30 cellular contexts compared by ENCODE assay signal in the genomic region with DNA sequence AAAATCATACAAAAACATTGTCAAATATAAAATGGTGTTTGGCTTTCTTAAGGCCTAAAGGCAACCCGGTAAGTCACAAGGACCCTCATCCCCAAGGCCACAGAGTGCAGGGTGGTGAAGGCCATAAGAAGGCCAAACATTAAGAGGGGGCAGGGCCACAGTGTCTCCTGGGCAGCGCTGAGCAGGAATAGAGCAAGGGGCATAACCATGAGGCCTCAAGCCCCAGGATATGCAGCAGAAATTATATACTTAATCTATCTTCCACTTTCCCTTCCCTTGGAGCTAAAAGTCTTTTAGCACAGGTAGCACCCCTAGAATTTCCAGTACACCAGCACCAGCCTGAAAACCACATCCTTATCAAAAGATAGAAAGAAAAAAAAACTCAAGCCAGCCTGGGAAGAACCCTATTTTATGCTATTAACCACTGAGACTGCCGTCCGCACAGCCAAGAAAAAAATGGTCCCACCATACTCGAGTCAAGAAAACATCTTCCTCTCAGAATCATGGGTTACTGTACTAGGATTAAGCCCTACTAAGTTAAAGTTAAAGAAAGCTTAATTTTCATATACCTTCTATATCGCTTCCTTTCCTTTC. TPM values are rescaled to one million over a fixed set of nuclear protein-coding genes. Genes with fewer than 3 reads are reported as not detected.
DNase-seq lines count a peak whose midpoint lies in the region; ATAC-seq, FAIRE-seq and TF ChIP-seq lines count a peak whose summit lies in the region.
"Had no signal": no experiment of that assay in that cellular context is flagged by ENCODE, and none has a peak within 500 bp of the region (broad histone marks: within the 10 kb centered on the region; RNA-seq: fewer than 3 reads in every experiment).

No MANE protein-coding gene starts in this region.

- intact Hi-C loops in K562 (cut with micrococcal nuclease) (no loop called here), upper lobe of right lung (cut with DNase I) (no loop called here), right lobe of liver (cut with DNase I) (no loop called here)

- H3K27me3 Mint-ChIP-seq in natural killer cell treated with Interleukin-12 subunit alpha and Interleukin-12 subunit beta and Interleukin-15 and Interleukin-18, amount 100 ng/mL, for 72 hours: no peaks in the 10 kb centered on the region

- H3K4me2 ChIP-seq in K562 (ENCODE audit: insufficient read depth, low read length): peak overlapping the region; percentile 50; the same call in 1 of the 2 replicates
- H3K4me2 ChIP-seq: hepatocyte had no signal

- in situ Hi-C loops in K562 (cut with MboI): no loop called here

- no peak for TF ChIP-seq RAD21 in K562 (CRISPR knock-in tag; conservative IDR thresholded peaks at IDR 0.05 in 1 of 2, IDR thresholded peaks at IDR 0.05 in 1 of 2)

- WGBS in K562 (ENCODE audit: insufficient coverage, low coverage, missing lambda C conversion rate): 49% methylated on average over 6 of the region's 6 CpGs
- WGBS in tibial nerve, 2 donors: 91 to 93% methylated on average over 6 of the region's 6 CpGs
- 87% methylated on average over 5 of the region's 6 CpGs for WGBS in right lobe of liver (ENCODE audit: insufficient coverage, low coverage, low lambda C conversion rate, missing lambda C conversion rate)

- CTCF ChIA-PET in K562 (lab: Yijun Ruan, JAX; ENCODE audit: low intra/inter-chr PET ratio): no interaction called here
- CTCF ChIA-PET in RWPE1 (lab: Yijun Ruan, JAX): no interaction called here

- no peaks in the 10 kb centered on the region; the same call in 1 of the 3 replicates for H3K36me3 ChIP-seq in K562 (ENCODE audit: control insufficient read depth, insufficient read depth, low read length)
- no peaks in the 10 kb centered on the region for H3K36me3 ChIP-seq in tibial nerve
- no peaks in the 10 kb centered on the region for H3K36me3 ChIP-seq in upper lobe of right lung
- H3K36me3 ChIP-seq in right lobe of liver: no peaks in the 10 kb centered on the region
- H3K36me3 ChIP-seq: right atrium auricular region had no signal

- peak; percentile 64 for DNase-seq in activated CD8-positive, alpha-beta memory T cell treated with anti-CD3 and anti-CD28 coated beads for 24 hours
- no peak for DNase-seq in activated CD8-positive, alpha-beta memory T cell treated with anti-CD3 and anti-CD28 coated beads, Interleukin-2, amount 50 U/mL, for 4 hours
- DNase-seq in K562 (ENCODE audit: extremely low read depth in 1 of 4, low spot score in 3 of 4) (no peak), tibial nerve (ENCODE audit: low spot score in 2 of 2) (no peak), RWPE1 (ENCODE audit: low spot score) (no peak), upper lobe of right lung (no peak), right lobe of liver (no peak)
- no peak for DNase-seq in natural killer cell treated with Interleukin-12 subunit alpha and Interleukin-12 subunit beta and Interleukin-15 and Interleukin-18, amount 100 ng/mL, for 72 hours (ENCODE audit: low spot score)
- DNase-seq: activated CD4-positive, alpha-beta T cell treated with anti-CD3 and anti-CD28 coated beads, Interleukin-2, amount 50 U/mL, for 4 hours; activated naive CD4-positive, alpha-beta T cell treated with anti-CD3 and anti-CD28 coated beads, Interleukin-2, amount 50 U/mL, for 16 hours; CD4-positive, alpha-beta memory T cell; DMS53; effector CD4-positive, alpha-beta T cell; foreskin melanocyte; GDM1; HFFc6; Kasumi-1; NCI-H2081; NCI-H345; NCI-H774; stimulated activated CD4-positive, alpha-beta T cell treated with anti-CD3 and anti-CD28 coated beads, Interleukin-12 subunit alpha, Interleukin-12 subunit beta, amount 100 ng/mL, for 4 hours had no signal

- H3K27me3 ChIP-seq in K562 (ENCODE audit: control insufficient read depth in 2 of 2, insufficient read depth in 2 of 2, low read length in 2 of 2) (no peaks in the 10 kb centered on the region), tibial nerve (no peaks in the 10 kb centered on the region), upper lobe of right lung (no peaks in the 10 kb centered on the region), right lobe of liver (no peaks in the 10 kb centered on the region)
- H3K27me3 ChIP-seq: hepatocyte, right atrium auricular region had no signal

- ATAC-seq in K562: no peak
- no peak for ATAC-seq in natural killer cell treated with Interleukin-12 subunit alpha and Interleukin-12 subunit beta and Interleukin-15 and Interleukin-18, amount 100 ng/mL, for 72 hours
- ATAC-seq in upper lobe of right lung: no peak
- ATAC-seq in right lobe of liver: no peak
- ATAC-seq: esophagus mucosa, SK-N-SH treated with all-trans-retinoic acid at 6 μM for 48 hours had no signal

- POLR2A ChIA-PET in K562 (lab: Yijun Ruan, JAX): no interaction called here
- POLR2A ChIA-PET in RWPE1 (lab: Yijun Ruan, JAX; ENCODE audit: low non-redundant PET): no interaction called here

- H3K9me1 ChIP-seq in K562 (ENCODE audit: control insufficient read depth, insufficient read depth, low read length): no peaks in the 10 kb centered on the region

- TF ChIP-seq CTCF in K562 (IDR thresholded peaks at IDR 0.05 in 2 of 3, conservative IDR thresholded peaks at IDR 0.05 in 1 of 3; ENCODE audit: insufficient read depth in 2 of 3, low read depth in 1 of 3, low read length in 3 of 3): no peak
- TF ChIP-seq CTCF in tibial nerve (IDR thresholded peaks at IDR 0.05): no peak
- no peak for TF ChIP-seq CTCF in RWPE1 (conservative IDR thresholded peaks at IDR 0.05; ENCODE audit: low read depth)
- TF ChIP-seq CTCF in upper lobe of right lung (IDR thresholded peaks at IDR 0.05): no peak
- TF ChIP-seq CTCF in right lobe of liver (IDR thresholded peaks at IDR 0.05): no peak

- H3K9me3 ChIP-seq in K562 (replicated peaks; ENCODE audit: control insufficient read depth, insufficient read depth, low read depth, low read length) (peaks cover 6% of the 10 kb centered on the region), tibial nerve (peaks cover 0 to 9% (median 0%) of the 10 kb centered on the region in 4 donors), upper lobe of right lung (no peaks in the 10 kb centered on the region), right lobe of liver (no peaks in the 10 kb centered on the region)
- H3K9me3 ChIP-seq: right atrium auricular region had no signal

- TF ChIP-seq EP300 in K562 (IDR thresholded peaks at IDR 0.05; ENCODE audit: low read length): no peak
- TF ChIP-seq EP300 in tibial nerve (IDR thresholded peaks at IDR 0.05): no peak

- peak overlapping the region; percentile 80 to 96 for H3K27ac Mint-ChIP-seq in natural killer cell treated with Interleukin-12 subunit alpha and Interleukin-12 subunit beta and Interleukin-15 and Interleukin-18, amount 100 ng/mL, for 72 hours
- H3K27ac Mint-ChIP-seq: activated T-helper 1 cell treated with anti-CD3 and anti-CD28 coated beads, Interleukin-12 subunit alpha, Interleukin-12 subunit beta, Interleukin-2, Interleukin-4 antibody, amounts not matched to agents 30 ng/mL and 10 ng/mL and 1 ng/mL, durations not matched to agents 14 hours and 24 hours and 36 hours; HFFc6; T-helper 2 cell treated with Interferon-gamma antibody and Interleukin-4, amounts not matched to agents 5 μg/mL and 100 μg/mL, for 36 hours had no signal

- no peak for FAIRE-seq in K562 (lab: Jason Lieb, UNC)

- TF ChIP-seq POLR2A in K562 (conservative IDR thresholded peaks at IDR 0.05) (no peak), tibial nerve (IDR thresholded peaks at IDR 0.05) (no peak), right lobe of liver (IDR thresholded peaks at IDR 0.05) (no peak)

- H3K79me2 ChIP-seq in K562 (ENCODE audit: control insufficient read depth, insufficient read depth, low read length): peaks cover 20% of the 10 kb centered on the region

- peak overlapping the region; percentile 65 for H3K4me3 Mint-ChIP-seq in natural killer cell treated with Interleukin-12 subunit alpha and Interleukin-12 subunit beta and Interleukin-15 and Interleukin-18, amount 100 ng/mL, for 72 hours
- H3K4me3 Mint-ChIP-seq: activated T-helper 1 cell treated with anti-CD3 and anti-CD28 coated beads, Interleukin-12 subunit alpha, Interleukin-12 subunit beta, Interleukin-2, Interleukin-4 antibody, amounts not matched to agents 30 ng/mL and 10 ng/mL and 1 ng/mL, durations not matched to agents 14 hours and 24 hours and 36 hours; CD4-positive, alpha-beta memory T cell; HFFc6; T-helper 2 cell treated with Interferon-gamma antibody and Interleukin-4, amounts not matched to agents 5 μg/mL and 100 μg/mL, for 36 hours had no signal

- peak overlapping the region; percentile 54; the same call in 1 of the 3 replicates for H3K27ac ChIP-seq in K562 (ENCODE audit: extremely low read depth, low read depth, low read length)
- H3K27ac ChIP-seq in tibial nerve: peak overlapping the region in 3 of 4 donors; percentile 12 to 97 (median 91)
- H3K27ac ChIP-seq in RWPE1: no peak overlapping the region
- no peak overlapping the region for H3K27ac ChIP-seq in upper lobe of right lung
- no peak overlapping the region for H3K27ac ChIP-seq in right lobe of liver
- H3K27ac ChIP-seq: 22Rv1, hepatocyte had no signal

- H3K4me1 ChIP-seq in K562 (replicated peaks in 1 of 2; ENCODE audit: control insufficient read depth in 2 of 2, insufficient read depth in 2 of 2, low read length in 2 of 2): peaks cover 4 to 13% of the 10 kb centered on the region in 2 experiments; a peak in 3 of 5 replicates
- peaks cover 0 to 45% (median 13%) of the 10 kb centered on the region in 4 donors for H3K4me1 ChIP-seq in tibial nerve
- H3K4me1 ChIP-seq in upper lobe of right lung: peaks cover 15% of the 10 kb centered on the region
- H3K4me1 ChIP-seq in right lobe of liver: peaks cover 0 to 5% (median 0%) of the 10 kb centered on the region in 4 donors

- peaks cover 56% of the 10 kb centered on the region for H3K36me3 Mint-ChIP-seq in natural killer cell treated with Interleukin-12 subunit alpha and Interleukin-12 subunit beta and Interleukin-15 and Interleukin-18, amount 100 ng/mL, for 72 hours
- H3K36me3 Mint-ChIP-seq: CD4-positive, alpha-beta memory T cell had no signal

- no TSS peak for BruUV-seq in K562 (replicated peaks; lab: Mats Ljungman, UMichigan)

- H2AFZ ChIP-seq in K562 (ENCODE audit: low read depth, low read length): peak overlapping the region; percentile 33; the same call in 1 of the 2 replicates
- H2AFZ ChIP-seq: hepatocyte had no signal

- H3K9me3 Mint-ChIP-seq in natural killer cell treated with Interleukin-12 subunit alpha and Interleukin-12 subunit beta and Interleukin-15 and Interleukin-18, amount 100 ng/mL, for 72 hours: peaks cover 8% of the 10 kb centered on the region
- H3K9me3 Mint-ChIP-seq: HFFc6 had no signal

- H3K4me1 Mint-ChIP-seq in natural killer cell treated with Interleukin-12 subunit alpha and Interleukin-12 subunit beta and Interleukin-15 and Interleukin-18, amount 100 ng/mL, for 72 hours (ENCODE audit: low read depth in 2 of 2): peaks cover 51 to 63% of the 10 kb centered on the region in 2 donors

- H4K20me1 ChIP-seq in K562 (replicated peaks; ENCODE audit: control insufficient read depth, insufficient read depth, low read length): no peaks in the 10 kb centered on the region

- no peak overlapping the region for H3K4me3 ChIP-seq in K562
- H3K4me3 ChIP-seq in tibial nerve: no peak overlapping the region
- H3K4me3 ChIP-seq in upper lobe of right lung: no peak overlapping the region
- no peak overlapping the region for H3K4me3 ChIP-seq in right lobe of liver
- H3K4me3 ChIP-seq: hepatocyte, right atrium auricular region had no signal

- H3K9ac ChIP-seq in K562 (ENCODE audit: insufficient read depth in 1 of 2, low read depth in 2 of 2, low read length in 2 of 2): no peak overlapping the region

RNA-seq across cellular contexts. Expression of a gene that starts 20.2 kb away (rescaled TPM):
- total RNA-seq in K562 (2011; cell fraction: chromatin; rRNA removed; ENCODE audit: low replicate concordance): 0.21 TPM in 1 of 2 replicates, not detected in the other
- total RNA-seq in K562 (2011; cell fraction: nucleolus; rRNA removed): not detected in 2 replicates
- not detected in 2 replicates for total RNA-seq in K562 (2011; cell fraction: nucleoplasm; rRNA removed)
- total RNA-seq in K562 (2014; rRNA removed): not detected in 2 replicates
- total RNA-seq in K562 (2014; rRNA removed; fragmentation: Illumina TruSeq; extraction: Trizol): 0.07 TPM in 1 of 2 replicates, not detected in the other
- total RNA-seq in K562 (2015; rRNA removed; fragmentation: Illumina TruSeq; extraction: Trizol): not detected in 2 replicates
- 0.09 TPM in 2 replicates for total RNA-seq in K562 (2021)
- 0.06 and 0.11 TPM in 2 replicates for polyA plus RNA-seq in K562 (2011; rRNA removed)
- 0.09 TPM in 1 of 2 replicates, not detected in the other for polyA plus RNA-seq in K562 (2011; cell fraction: cytosol; rRNA removed)
- polyA plus RNA-seq in K562 (2011; cell fraction: nucleus; rRNA removed): 0.20 and 0.45 TPM in 2 replicates
- polyA plus RNA-seq in K562 (2012): 0.05 and 0.10 TPM in 2 replicates
- 0.09 TPM in 1 of 2 replicates, not detected in the other for polyA plus RNA-seq in K562 (2014; fragmentation: Illumina TruSeq; extraction: Trizol)
- polyA plus RNA-seq in K562 (2014; fragmentation: Nextera tagmentation; extraction: Ambion mirVana): under 1 TPM; 0.03 to 0.04 TPM
- polyA plus RNA-seq in K562 (2014; rRNA removed): not detected in 2 replicates
- not detected in 2 replicates for polyA minus RNA-seq in K562 (2011; rRNA and poly(A)+ RNA removed)
- 2.0 TPM in 1 of 2 replicates, not detected in the other for polyA minus RNA-seq in K562 (2011; cell fraction: cytosol; rRNA and poly(A)+ RNA removed)
- not detected in 2 replicates for polyA minus RNA-seq in K562 (2011; cell fraction: nucleus; rRNA and poly(A)+ RNA removed)
- total RNA-seq in natural killer cell treated with Interleukin-12 subunit alpha and Interleukin-12 subunit beta and Interleukin-15 and Interleukin-18, amount 100 ng/mL, for 72 hours: 100 to 1,000 TPM in 1 of 2 donors, 10 to 100 TPM in 1; 80.4 to 126 TPM
- total RNA-seq in tibial nerve: 1 to 10 TPM in 2 of 4 donors, under 1 TPM in 1, not detected in 1; 0.60 to 2.9 (median 1.2) TPM
- 8.1 TPM for total RNA-seq in upper lobe of right lung
- total RNA-seq in right lobe of liver: 1 to 10 TPM in 3 of 6 experiments, under 1 TPM in 3; 0.24 to 1.5 (median 1.0) TPM
- total RNA-seq: activated T-helper 1 cell treated with anti-CD3 and anti-CD28 coated beads, Interleukin-12 subunit alpha, Interleukin-12 subunit beta, Interleukin-2, Interleukin-4 antibody, amounts not matched to agents 30 ng/mL and 10 ng/mL and 1 ng/mL, durations not matched to agents 14 hours and 24 hours and 36 hours; esophagus mucosa; hepatocyte; HFFc6 had no signal

RNA-seq across cellular contexts. Expression of a gene that starts 39.9 kb away (rescaled TPM):
- total RNA-seq in K562 (2011; cell fraction: chromatin; rRNA removed; ENCODE audit: low replicate concordance): 0.58 and 1.4 TPM in 2 replicates
- total RNA-seq in K562 (2011; cell fraction: nucleolus; rRNA removed): not detected in 2 replicates
- total RNA-seq in K562 (2011; cell fraction: nucleoplasm; rRNA removed): 0.73 TPM in 1 of 2 replicates, not detected in the other
- total RNA-seq in K562 (2014; rRNA removed) (not detected in 2 replicates), K562 (2014; rRNA removed; fragmentation: Illumina TruSeq; extraction: Trizol) (not detected in 2 replicates), K562 (2015; rRNA removed; fragmentation: Illumina TruSeq; extraction: Trizol) (not detected in 2 replicates), K562 (2021) (not detected in 2 replicates), tibial nerve (not detected), upper lobe of right lung (1.9 TPM), right lobe of liver (under 1 TPM in 1 of 6 experiments, not detected in 5; 0.39 TPM)
- polyA plus RNA-seq in K562 (2011; rRNA removed) (0.17 and 0.34 TPM in 2 replicates), K562 (2014; fragmentation: Illumina TruSeq; extraction: Trizol) (not detected in 2 replicates), K562 (2014; fragmentation: Nextera tagmentation; extraction: Ambion mirVana) (not detected), K562 (2014; rRNA removed) (not detected in 2 replicates)
- not detected in 2 replicates for polyA plus RNA-seq in K562 (2011; cell fraction: cytosol; rRNA removed)
- 0.76 TPM in 1 of 2 replicates, not detected in the other for polyA plus RNA-seq in K562 (2011; cell fraction: nucleus; rRNA removed)
- polyA plus RNA-seq in K562 (2012): not detected in 2 replicates
- polyA minus RNA-seq in K562 (2011; rRNA and poly(A)+ RNA removed): 0.69 TPM in 1 of 2 replicates, not detected in the other
- not detected in 2 replicates for polyA minus RNA-seq in K562 (2011; cell fraction: cytosol; rRNA and poly(A)+ RNA removed)
- polyA minus RNA-seq in K562 (2011; cell fraction: nucleus; rRNA and poly(A)+ RNA removed): 0.44 TPM in 1 of 2 replicates, not detected in the other
- total RNA-seq in natural killer cell treated with Interleukin-12 subunit alpha and Interleukin-12 subunit beta and Interleukin-15 and Interleukin-18, amount 100 ng/mL, for 72 hours: 10 to 100 TPM in 1 of 2 donors, 1 to 10 TPM in 1; 5.4 to 17.8 TPM
- total RNA-seq: activated T-helper 1 cell treated with anti-CD3 and anti-CD28 coated beads, Interleukin-12 subunit alpha, Interleukin-12 subunit beta, Interleukin-2, Interleukin-4 antibody, amounts not matched to agents 30 ng/mL and 10 ng/mL and 1 ng/mL, durations not matched to agents 14 hours and 24 hours and 36 hours; CD4-positive, alpha-beta memory T cell; esophagus mucosa; hepatocyte; HFFc6; lower leg skin; right atrium auricular region had no signal
- polyA plus RNA-seq: CD4-positive, alpha-beta memory T cell; hepatocyte had no signal

RNA-seq across cellular contexts. Expression of a gene that starts 50.7 kb away (rescaled TPM):
- 2.5 TPM in 1 of 2 replicates, not detected in the other for total RNA-seq in K562 (2011; cell fraction: chromatin; rRNA removed; ENCODE audit: low replicate concordance)
- total RNA-seq in K562 (2011; cell fraction: nucleolus; rRNA removed): not detected in 2 replicates
- total RNA-seq in K562 (2011; cell fraction: nucleoplasm; rRNA removed): 0.66 TPM in 1 of 2 replicates, not detected in the other
- 0.12 and 0.32 TPM in 2 replicates for total RNA-seq in K562 (2014; rRNA removed)
- total RNA-seq in K562 (2014; rRNA removed; fragmentation: Illumina TruSeq; extraction: Trizol): 0.35 TPM in 1 of 2 replicates, not detected in the other
- not detected in 2 replicates for total RNA-seq in K562 (2015; rRNA removed; fragmentation: Illumina TruSeq; extraction: Trizol)
- total RNA-seq in K562 (2021): not detected in 2 replicates
- polyA plus RNA-seq in K562 (2011; rRNA removed): 0.31 TPM in 1 of 2 replicates, not detected in the other
- polyA plus RNA-seq in K562 (2011; cell fraction: cytosol; rRNA removed): 0.18 TPM in 1 of 2 replicates, not detected in the other
- 0.17 and 0.38 TPM in 2 replicates for polyA plus RNA-seq in K562 (2011; cell fraction: nucleus; rRNA removed)
- 0.09 and 0.14 TPM in 2 replicates for polyA plus RNA-seq in K562 (2012)
- 0.21 and 0.60 TPM in 2 replicates for polyA plus RNA-seq in K562 (2014; fragmentation: Illumina TruSeq; extraction: Trizol)
- under 1 TPM in 1 of 2 experiments, not detected in 1; 0.15 TPM for polyA plus RNA-seq in K562 (2014; fragmentation: Nextera tagmentation; extraction: Ambion mirVana)
- 0.09 TPM in 1 of 2 replicates, not detected in the other for polyA plus RNA-seq in K562 (2014; rRNA removed)
- 0.35 TPM in 1 of 2 replicates, not detected in the other for polyA minus RNA-seq in K562 (2011; rRNA and poly(A)+ RNA removed)
- polyA minus RNA-seq in K562 (2011; cell fraction: cytosol; rRNA and poly(A)+ RNA removed): not detected in 2 replicates
- polyA minus RNA-seq in K562 (2011; cell fraction: nucleus; rRNA and poly(A)+ RNA removed): 0.89 TPM in 1 of 2 replicates, not detected in the other
- 1 to 10 TPM; 7.9 to 9.6 TPM for total RNA-seq in natural killer cell treated with Interleukin-12 subunit alpha and Interleukin-12 subunit beta and Interleukin-15 and Interleukin-18, amount 100 ng/mL, for 72 hours
- total RNA-seq in tibial nerve: not detected
- not detected for total RNA-seq in upper lobe of right lung
- not detected for total RNA-seq in right lobe of liver
- total RNA-seq: activated T-helper 1 cell treated with anti-CD3 and anti-CD28 coated beads, Interleukin-12 subunit alpha, Interleukin-12 subunit beta, Interleukin-2, Interleukin-4 antibody, amounts not matched to agents 30 ng/mL and 10 ng/mL and 1 ng/mL, durations not matched to agents 14 hours and 24 hours and 36 hours; CD4-positive, alpha-beta memory T cell; esophagus mucosa; hepatocyte; HFFc6; lower leg skin; mucosa of gallbladder; right atrium auricular region had no signal
- polyA plus RNA-seq: CD4-positive, alpha-beta memory T cell; hepatocyte had no signal

Comparison
In these comparisons a context has a peak if more than half of its experiments do, and no peak if none do; other contexts are left out.
1. H3K27ac ChIP-seq: peak in K562 (single experiment) and tibial nerve (3 of 4); none in RWPE1 (single experiment), upper lobe of right lung (single experiment) and right lobe of liver (0 of 3).